In genomic region chr15:49898575-49899283, GRCh38 we compare ENCODE assay signal across 1 cellular context.
TF ChIP-seq lines count a peak whose summit lies in the region.

No MANE protein-coding gene starts in this region.

TF ChIP-seq in H1, 55 proteins besides CTCF, POLR2A, EP300 and RAD21:
- no peak for TF ChIP-seq ZNF274 (IDR thresholded peaks at IDR 0.05; ENCODE audit: borderline replicate concordance, extremely low read depth, low read length)
- no peak for TF ChIP-seq EGR1 (IDR thresholded peaks at IDR 0.05; ENCODE audit: borderline replicate concordance, low read depth, low read length)
- no peak for TF ChIP-seq RBBP5 (IDR thresholded peaks at IDR 0.05; ENCODE audit: borderline replicate concordance, low read depth, low read length)
- no peak for TF ChIP-seq CEBPB (IDR thresholded peaks at IDR 0.05; ENCODE audit: low read depth, low read length)
- TF ChIP-seq SIX5 (IDR thresholded peaks at IDR 0.05; ENCODE audit: low read depth, low read length): no peak
- TF ChIP-seq KDM5A (IDR thresholded peaks at IDR 0.05; ENCODE audit: low read length): no peak
- TF ChIP-seq KDM4A (IDR thresholded peaks at IDR 0.05; ENCODE audit: low read depth, low read length, severe bottlenecking): no peak
- TF ChIP-seq BACH1 (IDR thresholded peaks at IDR 0.05; ENCODE audit: low read length): no peak
- no peak for TF ChIP-seq CTBP2 (IDR thresholded peaks at IDR 0.05; ENCODE audit: borderline replicate concordance, insufficient read depth, insufficient read length, low read length)
- TF ChIP-seq POLR2AphosphoS5 (IDR thresholded peaks at IDR 0.05; ENCODE audit: low read depth, low read length): no peak
- TF ChIP-seq NANOG (IDR thresholded peaks at IDR 0.05; ENCODE audit: insufficient read depth, low read depth, low read length, poor library complexity, severe bottlenecking): no peak
- TF ChIP-seq EZH2 (IDR thresholded peaks at IDR 0.05; ENCODE audit: low read depth, low read length, severe bottlenecking): no peak
- TF ChIP-seq SRF (IDR thresholded peaks at IDR 0.05; ENCODE audit: low read depth, low read length): no peak
- no peak for TF ChIP-seq PHF8 (conservative IDR thresholded peaks at IDR 0.05; ENCODE audit: low read depth, low read length)
- no peak for TF ChIP-seq POU5F1 (IDR thresholded peaks at IDR 0.05; ENCODE audit: low read depth, low read length)
